In the genomic region with DNA sequence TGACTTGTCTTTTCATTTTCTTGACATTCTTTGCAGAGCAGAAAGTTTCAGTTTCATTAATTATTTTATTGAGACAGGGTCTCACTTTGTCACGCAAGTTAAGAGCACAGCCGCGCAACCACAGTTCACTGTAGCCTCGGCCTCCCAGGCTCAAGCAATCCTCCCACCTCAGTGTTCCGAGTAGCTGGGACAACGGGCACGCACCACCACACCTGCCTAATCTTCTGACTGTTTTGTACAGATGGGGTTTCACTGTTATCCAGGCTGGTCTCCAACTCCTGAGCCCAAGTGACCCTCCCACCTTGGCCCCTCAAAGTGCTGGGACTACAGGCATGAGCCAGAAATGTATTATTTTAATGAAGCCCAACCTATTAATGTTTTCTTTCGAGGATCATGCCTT, we compare ENCODE assay signal across 15 cellular contexts. TPM values are rescaled to one million over a fixed set of nuclear protein-coding genes. Genes with fewer than 3 reads are reported as not detected.
A peak's percentile ranks its signal among the peaks of the same experiment; 100 is the strongest.
DNase-seq lines count a peak whose midpoint lies in the region; TF ChIP-seq lines count a peak whose summit lies in the region.
"Had no signal": no experiment of that assay in that cellular context is flagged by ENCODE, and none has a peak within 500 bp of the region (broad histone marks: within the 10 kb centered on the region; RNA-seq: fewer than 3 reads in every experiment).

No MANE protein-coding gene starts in this region.

- H4K20me1 ChIP-seq in KMS-11 (ENCODE audit: insufficient read depth) = no peaks in the 10 kb centered on the region

- no peaks in the 10 kb centered on the region for H3K79me2 ChIP-seq in KMS-11 (ENCODE audit: insufficient read depth, low read depth)

- WGBS in suprapubic skin = 95% methylated on average over 8 of the region's 8 CpGs

- H3K4me2 ChIP-seq in KMS-11 = peak overlapping the region; percentile 91
- H3K4me2 ChIP-seq: BLaER1 treated with 17β-estradiol and CSF1 and Interleukin-3, amounts not matched to agents 10 nM and 100 nM had no signal

- H3K36me3 ChIP-seq in KMS-11 (ENCODE audit: insufficient read depth) (no peaks in the 10 kb centered on the region; the same call in 1 of the 2 replicates), left ventricle myocardium inferior (peaks cover 18% of the 10 kb centered on the region), suprapubic skin (peaks cover 15% of the 10 kb centered on the region), SJCRH30 (no peaks in the 10 kb centered on the region; the same call in 1 of the 2 replicates)

- intact Hi-C loops in left ventricle myocardium inferior (cut with micrococcal nuclease) = no loop called here

- no peak for DNase-seq in RWPE1 (ENCODE audit: low spot score)
- DNase-seq in left ventricle myocardium inferior = no peak
- peak; percentile 33 to 70 for DNase-seq in suprapubic skin (ENCODE audit: low spot score in 2 of 2)
- DNase-seq in NCI-H526 treated with DMSO at 0.1 percent for 48 hours (lab: John Stamatoyannopoulos, UW) = no peak
- no peak for DNase-seq in SJCRH30
- no peak for DNase-seq in midbrain (lab: John Stamatoyannopoulos, UW)
- DNase-seq: DMS 273 treated with DMSO at 0.1 percent for 48 hours, HFFc6, KBM-7, NCI-H1092, NCI-H226, NCI-H526 had no signal

- POLR2A ChIA-PET in RWPE1 (lab: Yijun Ruan, JAX; ENCODE audit: low non-redundant PET) = no interaction called here

- CTCF ChIA-PET in RWPE1 (lab: Yijun Ruan, JAX) = interaction anchor here (0.6 kb wide), 1 partner anchor 632 kb away, joined by 4 read pairs; no protein-coding TSS in a partner anchor

- TF ChIP-seq EP300 in suprapubic skin (IDR thresholded peaks at IDR 0.05) = no peak

- H3K4me3 ChIP-seq in KMS-11 (IDR thresholded peaks at IDR 0.05; ENCODE audit: insufficient read depth, low read depth, low read length) (no peak overlapping the region), left ventricle myocardium inferior (no peak overlapping the region), suprapubic skin (no peak overlapping the region), SJCRH30 (no peak overlapping the region)
- H3K4me3 ChIP-seq: BLaER1 treated with 17β-estradiol and CSF1 and Interleukin-3, amounts not matched to agents 10 nM and 100 nM had no signal

- H3K27me3 ChIP-seq in KMS-11 (ENCODE audit: insufficient read depth, low read depth) (no peaks in the 10 kb centered on the region), left ventricle myocardium inferior (ENCODE audit: low read depth) (no peaks in the 10 kb centered on the region), suprapubic skin (no peaks in the 10 kb centered on the region), SJCRH30 (no peaks in the 10 kb centered on the region)

- TF ChIP-seq CTCF in KMS-11 (conservative IDR thresholded peaks at IDR 0.05; ENCODE audit: low read depth, low read length) (no peak), RWPE1 (conservative IDR thresholded peaks at IDR 0.05; ENCODE audit: low read depth) (no peak), left ventricle myocardium inferior (IDR thresholded peaks at IDR 0.05; ENCODE audit: borderline replicate concordance) (no peak), suprapubic skin (IDR thresholded peaks at IDR 0.05) (no peak)

- H3K9me3 ChIP-seq in left ventricle myocardium inferior (replicated peaks) (no peaks in the 10 kb centered on the region), suprapubic skin (no peaks in the 10 kb centered on the region), SJCRH30 (replicated peaks) (no peaks in the 10 kb centered on the region)
- H3K9me3 ChIP-seq: BLaER1 treated with 17β-estradiol and CSF1 and Interleukin-3, amounts not matched to agents 10 nM and 100 nM had no signal

- peak overlapping the region; percentile 38; the same call in 1 of the 2 replicates for H3K9ac ChIP-seq in KMS-11
- H3K9ac ChIP-seq: BLaER1 treated with 17β-estradiol and CSF1 and Interleukin-3, amounts not matched to agents 10 nM and 100 nM had no signal

- H2AFZ ChIP-seq in KMS-11 (ENCODE audit: low read depth) = no peak overlapping the region

- no peak for TF ChIP-seq POLR2A in suprapubic skin (IDR thresholded peaks at IDR 0.05)

- peaks cover 57% of the 10 kb centered on the region for H3K4me1 ChIP-seq in KMS-11 (ENCODE audit: low read depth, poor library complexity, severe bottlenecking)
- peaks cover 73% of the 10 kb centered on the region for H3K4me1 ChIP-seq in left ventricle myocardium inferior
- H3K4me1 ChIP-seq in suprapubic skin = peaks cover 52% of the 10 kb centered on the region
- peaks cover 17% of the 10 kb centered on the region for H3K4me1 ChIP-seq in SJCRH30

- H3K27ac ChIP-seq in KMS-11 (peak overlapping the region; percentile 90), RWPE1 (peak overlapping the region; percentile 38), left ventricle myocardium inferior (replicated peaks) (peak overlapping the region; percentile 96), suprapubic skin (no peak overlapping the region), SJCRH30 (no peak overlapping the region)
- H3K27ac ChIP-seq: BLaER1 treated with 17β-estradiol and CSF1 and Interleukin-3, amounts not matched to agents 10 nM and 100 nM had no signal

RNA-seq across cellular contexts. Expression of gene SPATC1L, which starts 3.0 kb away (rescaled TPM):
- total RNA-seq in left ventricle myocardium inferior (7.0 TPM), suprapubic skin (10 to 100 TPM in 2 of 4 donors, 1 to 10 TPM in 2; 2.5 to 15.0 (median 6.9) TPM)
- total RNA-seq in SJCRH30 (2014; rRNA removed; shearing (Covaris generic)) = 22.3 and 27.5 TPM in 2 replicates

RNA-seq across cellular contexts. Expression of gene FTCD, which starts 31.9 kb away (rescaled TPM):
- total RNA-seq in left ventricle myocardium inferior = 2.2 TPM
- total RNA-seq in suprapubic skin = not detected
- total RNA-seq in SJCRH30 (2014; rRNA removed; shearing (Covaris generic)) = not detected in 2 replicates
- total RNA-seq: M059J had no signal

RNA-seq across cellular contexts. Expression of gene LSS, which starts 41.3 kb away (rescaled TPM):
- total RNA-seq in left ventricle myocardium inferior (52.0 TPM), suprapubic skin (100 to 1,000 TPM; 128 to 251 (median 164) TPM)
- total RNA-seq in SJCRH30 (2014; rRNA removed; shearing (Covaris generic)) = 30.6 and 41.3 TPM in 2 replicates

Comparison
In these comparisons a context has a peak if more than half of its experiments do, and no peak if none do; other contexts are left out.
1. H3K27ac ChIP-seq: peak in KMS-11 (single experiment), RWPE1 (single experiment) and left ventricle myocardium inferior (single experiment); none in suprapubic skin (single experiment) and SJCRH30 (single experiment).
2. DNase-seq: peak in suprapubic skin (2 of 2); none in RWPE1 (single experiment), left ventricle myocardium inferior (single experiment), NCI-H526 treated with DMSO at 0.1 percent for 48 hours (single experiment), SJCRH30 (0 of 2) and midbrain (single experiment).